In genomic region chr10:77737608-77738007, GRCh38 we compare ENCODE assay signal across 13 cellular contexts.
DNase-seq lines count a peak whose midpoint lies in the region; ATAC-seq and TF ChIP-seq lines count a peak whose summit lies in the region.
"Had no signal": no experiment of that assay in that cellular context is flagged by ENCODE, and none has a peak within 500 bp of the region (broad histone marks: within the 10 kb centered on the region; RNA-seq: fewer than 3 reads in every experiment).

No MANE protein-coding gene starts in this region.

- ATAC-seq in IMR-90 (ENCODE audit: low read depth) (peak; percentile 88), GM19324 (IDR thresholded peaks at IDR 0.05; ENCODE audit: low FRiP score, unreplicated experiment) (no peak), GM18517 (IDR thresholded peaks at IDR 0.05; ENCODE audit: unreplicated experiment) (no peak)

- DNase-seq in AG08395 (ENCODE audit: low spot score) (peak; percentile 77), IMR-90 (peak; percentile 94), choroid plexus epithelial cell (ENCODE audit: low read depth) (peak; percentile 93), kidney tubule cell (ENCODE audit: low spot score) (peak; percentile 97), NCI-H1436 (lab: John Stamatoyannopoulos, UW) (no peak), T1000 (lab: John Stamatoyannopoulos, UW) (no peak)
- DNase-seq: activated CD4-positive, alpha-beta T cell treated with anti-CD3 and anti-CD28 coated beads, Interleukin-2, amount 50 U/mL, for 1 hour; gastrocnemius medialis; stimulated activated CD4-positive, alpha-beta T cell treated with anti-CD3 and anti-CD28 coated beads, Interleukin-15, amount 100 ng/mL, for 24 hours had no signal

- BruUV-seq in IMR-90 (replicated peaks; lab: Mats Ljungman, UMichigan) = no TSS peak

- POLR2A ChIA-PET in IMR-90 (lab: Charles Lee; ENCODE audit: unreplicated experiment) = interaction anchor here (0.7 kb wide), 1 partner anchor 9 kb away, joined by 4 read pairs; no protein-coding TSS in a partner anchor

- intact Hi-C loops in IMR-90 (cut with micrococcal nuclease) = no loop called here

- no peaks in the 10 kb centered on the region for H3K9me1 ChIP-seq in IMR-90 (ENCODE audit: insufficient read depth, low read length)

- no peak overlapping the region for H2BK20ac ChIP-seq in IMR-90 (ENCODE audit: low read depth, low read length)

- H2AFZ ChIP-seq in IMR-90 (replicated peaks; ENCODE audit: low read length, poor library complexity) = no peak overlapping the region

- no peak overlapping the region for H3K9ac ChIP-seq in IMR-90 (ENCODE audit: low read depth, low read length)
- H3K9ac ChIP-seq: BLaER1 treated with 17β-estradiol and CSF1 and Interleukin-3, amounts not matched to agents 10 nM and 100 nM had no signal

- no peak overlapping the region; the same call in 1 of the 2 replicates for H4K5ac ChIP-seq in IMR-90 (ENCODE audit: low read depth, low read length)

- H3K56ac ChIP-seq in IMR-90 (ENCODE audit: extremely low read depth, insufficient read depth, low read length) = no peak overlapping the region

- H3K23ac ChIP-seq in IMR-90 (ENCODE audit: low read depth, low read length) = no peak overlapping the region

- no peak overlapping the region for H3K27ac ChIP-seq in IMR-90 (ENCODE audit: insufficient read depth, low read length)
- H3K27ac ChIP-seq: BLaER1 treated with 17β-estradiol and CSF1 and Interleukin-3, amounts not matched to agents 10 nM and 100 nM; gastrocnemius medialis; vagina had no signal

- no peak overlapping the region; the same call in 1 of the 2 replicates for H2BK120ac ChIP-seq in IMR-90 (ENCODE audit: low read depth, low read length)

- dilution Hi-C loops in IMR-90 (cut with HindIII; ENCODE audit: low sequenced_read_pairs, unreplicated experiment) = no loop called here

- peak overlapping the region; percentile 87; the same call in 1 of the 2 replicates for H3K14ac ChIP-seq in IMR-90 (replicated peaks; ENCODE audit: low read depth, low read length)

- WGBS in IMR-90 (ENCODE audit: extremely low coverage in 2 of 2, insufficient read length in 1 of 2), 2 experiments = no CpG with 5 or more reads among the region's 2 CpGs

- H3K4ac ChIP-seq in IMR-90 (ENCODE audit: low read depth, low read length) = no peak overlapping the region

- H2AK9ac ChIP-seq in IMR-90 (replicated peaks; ENCODE audit: low read depth, low read length, poor library complexity) = no peak overlapping the region

- H2AK5ac ChIP-seq in IMR-90 (ENCODE audit: low read depth, low read length) = no peak overlapping the region

- H4K8ac ChIP-seq in IMR-90 (ENCODE audit: low read depth in 2 of 2, low read length in 2 of 2) = 0 out of 4 replicates have a peak overlapping the region, but pooled peaks of 1 of the 2 experiments have one; percentile 64

- H3K4me3 ChIP-seq in IMR-90 (ENCODE audit: insufficient read depth, low read depth, low read length) = no peak overlapping the region
- no peak overlapping the region for H3K4me3 ChIP-seq in choroid plexus epithelial cell (ENCODE audit: low read depth, low read length)
- H3K4me3 ChIP-seq: BLaER1 treated with 17β-estradiol and CSF1 and Interleukin-3, amounts not matched to agents 10 nM and 100 nM; gastrocnemius medialis; vagina had no signal

- H2BK15ac ChIP-seq in IMR-90 (ENCODE audit: low read depth, low read length) = no peak overlapping the region

- CTCF ChIA-PET in IMR-90 (lab: Yijun Ruan, JAX) = no interaction called here

- no peak overlapping the region for H4K91ac ChIP-seq in IMR-90 (ENCODE audit: insufficient read depth, low read depth, low read length)

- H3K4me2 ChIP-seq in IMR-90 (ENCODE audit: low read depth, low read length) = peak overlapping the region; percentile 40; the same call in 1 of the 2 replicates
- H3K4me2 ChIP-seq: BLaER1 treated with 17β-estradiol and CSF1 and Interleukin-3, amounts not matched to agents 10 nM and 100 nM had no signal

- no peaks in the 10 kb centered on the region for H4K20me1 ChIP-seq in IMR-90 (ENCODE audit: insufficient read depth, low read length)
- H4K20me1 ChIP-seq: BLaER1 treated with 17β-estradiol and CSF1 and Interleukin-3, amounts not matched to agents 10 nM and 100 nM had no signal

- no peaks in the 10 kb centered on the region for H3K79me1 ChIP-seq in IMR-90 (ENCODE audit: low read depth in 1 of 2, low read length in 2 of 2)

- in situ Hi-C loops in IMR-90 (cut with MboI; ENCODE audit: low sequenced_read_pairs) = no loop called here

- no peaks in the 10 kb centered on the region for H3K27me3 ChIP-seq in IMR-90 (ENCODE audit: control insufficient read depth, insufficient read depth, low read length)
- H3K27me3 ChIP-seq: BLaER1 treated with 17β-estradiol and CSF1 and Interleukin-3, amounts not matched to agents 10 nM and 100 nM; vagina had no signal

- no peaks in the 10 kb centered on the region; the same call in 1 of the 2 replicates for H3K36me3 ChIP-seq in IMR-90 (ENCODE audit: control insufficient read depth, insufficient read depth, low read length)
- H3K36me3 ChIP-seq: BLaER1 treated with 17β-estradiol and CSF1 and Interleukin-3, amounts not matched to agents 10 nM and 100 nM; gastrocnemius medialis; vagina had no signal

- no peak for TF ChIP-seq RAD21 in IMR-90 (IDR thresholded peaks at IDR 0.05; ENCODE audit: low read length)

- TF ChIP-seq CTCF in IMR-90 (conservative IDR thresholded peaks at IDR 0.05; ENCODE audit: low read depth, low read length) (no peak), choroid plexus epithelial cell (conservative IDR thresholded peaks at IDR 0.05; ENCODE audit: low read depth, low read length) (no peak)

- no peak for TF ChIP-seq POLR2A in IMR-90 (IDR thresholded peaks at IDR 0.05; ENCODE audit: low read depth, low read length)

- no peaks in the 10 kb centered on the region; the same call in 1 of the 2 replicates for H3K9me3 ChIP-seq in IMR-90 (ENCODE audit: control insufficient read depth, insufficient read depth, low read length)
- H3K9me3 ChIP-seq: gastrocnemius medialis, vagina had no signal

- peak overlapping the region; percentile 47; the same call in 1 of the 2 replicates for H3K18ac ChIP-seq in IMR-90 (ENCODE audit: low read depth, low read length)

- peaks cover 2% of the 10 kb centered on the region; the same call in 1 of the 2 replicates for H3K4me1 ChIP-seq in IMR-90 (ENCODE audit: control insufficient read depth, insufficient read depth, low read length)
- H3K4me1 ChIP-seq: BLaER1 treated with 17β-estradiol and CSF1 and Interleukin-3, amounts not matched to agents 10 nM and 100 nM; gastrocnemius medialis; vagina had no signal

- H2BK5ac ChIP-seq in IMR-90 (ENCODE audit: low read depth, low read length, poor library complexity, severe bottlenecking) = peak overlapping the region; percentile 86

TF ChIP-seq in IMR-90, 13 proteins besides CTCF, POLR2A, EP300 and RAD21:
- TF ChIP-seq SMC3 (IDR thresholded peaks at IDR 0.05; ENCODE audit: low read depth, low read length) = no peak
- TF ChIP-seq BHLHE40 (IDR thresholded peaks at IDR 0.05; ENCODE audit: low read depth, low read length) = peak; percentile 46; the same call in 1 of the 2 replicates
- TF ChIP-seq USF2 (IDR thresholded peaks at IDR 0.05; ENCODE audit: low read depth, low read length) = no peak
- TF ChIP-seq MXI1 (IDR thresholded peaks at IDR 0.05; ENCODE audit: borderline replicate concordance, low read depth, low read length) = 0 out of 2 replicates have a peak, but pooled peaks have one; percentile 29
- peak; percentile 94 for TF ChIP-seq CEBPB (IDR thresholded peaks at IDR 0.05; ENCODE audit: low read depth, low read length)
- TF ChIP-seq MAFK (IDR thresholded peaks at IDR 0.05; ENCODE audit: low read depth, low read length) = no peak
- peak; percentile 58 for TF ChIP-seq FOS (IDR thresholded peaks at IDR 0.05; ENCODE audit: low read depth, low read length)

Comparison
In these comparisons a context has a peak if more than half of its experiments do, and no peak if none do; other contexts are left out.
1. DNase-seq: peak in AG08395 (single experiment), IMR-90 (single experiment), choroid plexus epithelial cell (single experiment) and kidney tubule cell (single experiment); none in NCI-H1436 (single experiment) and T1000 (single experiment).